ENCODE assay signal across 8 cellular contexts in genomic region chr9:4662108-4662988, GRCh38. TPM values are rescaled to one million over a fixed set of nuclear protein-coding genes. Genes with fewer than 3 reads are reported as not detected.
DNase-seq lines count a peak whose midpoint lies in the region; ATAC-seq, FAIRE-seq and TF ChIP-seq lines count a peak whose summit lies in the region.

Gene PLPP6 (plus strand): TSS chr9:4662294. CDS start chr9:4662376, 82 bp downstream.

- TSS peak; percentile 55 for BruUV-seq in HepG2 (replicated peaks; lab: Mats Ljungman, UMichigan)

- H3K4me2 ChIP-seq in HepG2 (ENCODE audit: low read depth, low read length) = peak within 1 kb of the TSS; percentile 98

- no peaks in the 10 kb centered on the region for H3K27me3 ChIP-seq in HepG2 (ENCODE audit: control insufficient read depth in 1 of 2, insufficient read depth in 2 of 2, low read length in 2 of 2)

- peaks cover 8% of the 10 kb centered on the region for H3K36me3 Mint-ChIP-seq in activated CD4-positive, alpha-beta T cell treated with anti-CD3 and anti-CD28 coated beads, Interleukin-2, amount 10 ng/mL, durations not matched to agents 7 days and 5 days (ENCODE audit: low read depth)
- H3K36me3 Mint-ChIP-seq in dendritic cell treated with granulocyte-macrophage colony-stimulating factor and Interleukin-4, amounts not matched to agents 40 ng/mL and 50 ng/mL, for 4 days (ENCODE audit: low read depth) = peaks cover 11% of the 10 kb centered on the region

- TF ChIP-seq RAD21 in HepG2 (CRISPR knock-in tag; IDR thresholded peaks at IDR 0.05) = peak; percentile 40

- peak; percentile 44 for FAIRE-seq in HepG2 (lab: Jason Lieb, UNC)

- peak within 1 kb of the TSS; percentile 75 to 81 (median 77) for H3K4me3 ChIP-seq in HepG2 (replicated peaks in 1 of 3; ENCODE audit: insufficient read depth in 1 of 3, low read depth in 2 of 3, low read length in 3 of 3)

- H3K9me3 Mint-ChIP-seq in activated CD4-positive, alpha-beta T cell treated with anti-CD3 and anti-CD28 coated beads, Interleukin-2, amount 10 ng/mL, durations not matched to agents 7 days and 5 days = no peaks in the 10 kb centered on the region
- no peaks in the 10 kb centered on the region for H3K9me3 Mint-ChIP-seq in dendritic cell treated with granulocyte-macrophage colony-stimulating factor and Interleukin-4, amounts not matched to agents 40 ng/mL and 50 ng/mL, for 4 days

- peak within 1 kb of the TSS; percentile 93 for H3K27ac ChIP-seq in HepG2 (ENCODE audit: extremely low read length, insufficient read depth, low read length)

- no peak within 1 kb of the TSS for H2AFZ ChIP-seq in HepG2 (ENCODE audit: low read length)

- no peaks in the 10 kb centered on the region for H4K20me1 ChIP-seq in HepG2 (ENCODE audit: insufficient read depth, low read length)

- H3K27me3 Mint-ChIP-seq in activated CD4-positive, alpha-beta T cell treated with anti-CD3 and anti-CD28 coated beads, Interleukin-2, amount 10 ng/mL, durations not matched to agents 7 days and 5 days = peaks cover 8% of the 10 kb centered on the region
- H3K27me3 Mint-ChIP-seq in dendritic cell treated with granulocyte-macrophage colony-stimulating factor and Interleukin-4, amounts not matched to agents 40 ng/mL and 50 ng/mL, for 4 days = peaks cover 28% of the 10 kb centered on the region

- intact Hi-C loops in dendritic cell treated with granulocyte-macrophage colony-stimulating factor and Interleukin-4, amounts not matched to agents 40 ng/mL and 50 ng/mL, for 4 days (cut with micrococcal nuclease) = loop anchor here (1.0 to 5.0 kb wide), 2 partner anchors 17 to 80 kb away; partner anchors contain the start of genes AK3 and CDC37L1
- intact Hi-C loops in HepG2 (cut with micrococcal nuclease; ENCODE audit: unreplicated experiment) = loop anchor here (5.0 kb wide), 1 partner anchor 35 kb away; no protein-coding TSS in a partner anchor

- DNase-seq in C1 segment of cervical spinal cord (lab: John Stamatoyannopoulos, UW) (peak in 13 of 14 donors; percentile 20 to 93 (median 66)), GM19238 (ENCODE audit: insufficient read length, low spot score) (peak; percentile 77), NCI-H510A (lab: John Stamatoyannopoulos, UW) (peak; percentile 78), HepG2 (ENCODE audit: low spot score) (peak; percentile 86)
- DNase-seq in activated CD4-positive, alpha-beta T cell treated with anti-CD3 and anti-CD28 coated beads, Interleukin-2, amount 10 ng/mL, durations not matched to agents 7 days and 5 days = peak; percentile 81
- DNase-seq in stimulated activated CD4-positive, alpha-beta T cell treated with anti-CD3 and anti-CD28 coated beads, Interleukin-4, amount 100 ng/mL, for 1 hour = peak; percentile 72

- peaks cover 12% of the 10 kb centered on the region for H3K79me2 ChIP-seq in HepG2 (ENCODE audit: insufficient read depth, low read length)

- H3K36me3 ChIP-seq in HepG2 (replicated peaks in 1 of 2; ENCODE audit: control insufficient read depth in 1 of 2, insufficient read depth in 2 of 2, low read length in 2 of 2) = no peaks in the 10 kb centered on the region

- H3K27ac Mint-ChIP-seq in activated CD4-positive, alpha-beta T cell treated with anti-CD3 and anti-CD28 coated beads, Interleukin-2, amount 10 ng/mL, durations not matched to agents 7 days and 5 days = peak within 1 kb of the TSS; percentile 91
- H3K27ac Mint-ChIP-seq in dendritic cell treated with granulocyte-macrophage colony-stimulating factor and Interleukin-4, amounts not matched to agents 40 ng/mL and 50 ng/mL, for 4 days = peak within 1 kb of the TSS; percentile 80

- WGBS in HepG2 (ENCODE audit: low lambda C conversion rate) = 2% methylated on average over 17 of the region's 70 CpGs

- CTCF ChIA-PET in activated CD4-positive, alpha-beta T cell treated with anti-CD3 and anti-CD28 coated beads, Interleukin-2, amount 10 ng/mL, durations not matched to agents 7 days and 5 days (lab: Charles Lee) = interaction anchor here (1.0 to 1.1 kb wide), 3 partner anchors 17 to 318 kb away, joined by 3 read pairs; partner anchors contain the start of gene CDC37L1
- CTCF ChIA-PET in HepG2 (lab: Yijun Ruan, JAX; ENCODE audit: low intra/inter-chr PET ratio, low total read pairs) = interaction anchor here (1.0 to 1.1 kb wide), 2 partner anchors 18 to 22 kb away, joined by 3 read pairs; partner anchors contain the start of gene CDC37L1

- peak; percentile 95 for TF ChIP-seq CTCF in HepG2 (CRISPR knock-in tag; IDR thresholded peaks at IDR 0.05)

- TF ChIP-seq EP300 in HepG2 (IDR thresholded peaks at IDR 0.05; ENCODE audit: low read depth in 2 of 2, low read length in 2 of 2) (peak; percentile 43 to 69; a peak in 3 of 4 replicates), HepG2 (CRISPR knock-in tag; IDR thresholded peaks at IDR 0.05; ENCODE audit: borderline replicate concordance) (peak; percentile 50; the same call in 1 of the 2 replicates)

- peak; percentile 73 to 76 for TF ChIP-seq POLR2A in HepG2 (IDR thresholded peaks at IDR 0.05; ENCODE audit: insufficient read depth in 1 of 2, low read depth in 2 of 2, low read length in 2 of 2)

- no peaks in the 10 kb centered on the region for H3K9me3 ChIP-seq in HepG2 (ENCODE audit: low read length)

- H3K4me1 ChIP-seq in HepG2 (ENCODE audit: insufficient read depth, low read length) = peaks cover 61% of the 10 kb centered on the region

- POLR2A ChIA-PET in activated CD4-positive, alpha-beta T cell treated with anti-CD3 and anti-CD28 coated beads, Interleukin-2, amount 10 ng/mL, durations not matched to agents 7 days and 5 days (lab: Charles Lee) = no interaction called here
- POLR2A ChIA-PET in HepG2 (lab: Yijun Ruan, JAX) = interaction anchor here (0.6 to 2.6 kb wide), 11 partner anchors 13 to 966 kb away, joined by 3 to 34 read pairs (median 5); partner anchors contain the start of genes AK3, CDC37L1 and RIC1

- peak within 1 kb of the TSS; percentile 86 for H3K9ac ChIP-seq in HepG2 (ENCODE audit: insufficient read depth, low read depth, low read length)

- in situ Hi-C loops in HepG2 (cut with HindIII; ENCODE audit: extremely low pct_ligation_motif_present, low pct_unique_long_range_greater_than_20kb) = no loop called here

- peak within 1 kb of the TSS; percentile 85 for H3K4me3 Mint-ChIP-seq in activated CD4-positive, alpha-beta T cell treated with anti-CD3 and anti-CD28 coated beads, Interleukin-2, amount 10 ng/mL, durations not matched to agents 7 days and 5 days
- peak within 1 kb of the TSS; percentile 78 for H3K4me3 Mint-ChIP-seq in dendritic cell treated with granulocyte-macrophage colony-stimulating factor and Interleukin-4, amounts not matched to agents 40 ng/mL and 50 ng/mL, for 4 days

- H3K4me1 Mint-ChIP-seq in activated CD4-positive, alpha-beta T cell treated with anti-CD3 and anti-CD28 coated beads, Interleukin-2, amount 10 ng/mL, durations not matched to agents 7 days and 5 days = peaks cover 53% of the 10 kb centered on the region
- peaks cover 44% of the 10 kb centered on the region for H3K4me1 Mint-ChIP-seq in dendritic cell treated with granulocyte-macrophage colony-stimulating factor and Interleukin-4, amounts not matched to agents 40 ng/mL and 50 ng/mL, for 4 days (ENCODE audit: low read depth)

- ATAC-seq in HG03378 (IDR thresholded peaks at IDR 0.05; ENCODE audit: unreplicated experiment) = peak; percentile 83
- peak; percentile 92 for ATAC-seq in HepG2

TF ChIP-seq in HepG2, 621 proteins besides CTCF, POLR2A, EP300 and RAD21 (continues in another document):
- TF ChIP-seq ZNF772 (CRISPR knock-in tag; IDR thresholded peaks at IDR 0.05) = peak; percentile 52; the same call in 1 of the 2 replicates
- peak; percentile 93 for TF ChIP-seq KAT8 (CRISPR knock-in tag; IDR thresholded peaks at IDR 0.05)
- TF ChIP-seq GABPA (IDR thresholded peaks at IDR 0.05; ENCODE audit: low read depth, low read length) = peak; percentile 82
- TF ChIP-seq GABPA (CRISPR knock-in tag; IDR thresholded peaks at IDR 0.05; ENCODE audit: low read depth) = peak; percentile 91
- no peak for TF ChIP-seq GTF2F1 (IDR thresholded peaks at IDR 0.05; ENCODE audit: low read length)
- TF ChIP-seq GMEB2 (CRISPR knock-in tag; IDR thresholded peaks at IDR 0.05; ENCODE audit: low read depth) = no peak

RNA-seq across cellular contexts. Expression of gene PLPP6, which starts in this region (rescaled TPM):
- 10 to 100 TPM in 1 of 2 experiments, 1 to 10 TPM in 1; 9.9 to 10.3 TPM for total RNA-seq in activated CD4-positive, alpha-beta T cell treated with anti-CD3 and anti-CD28 coated beads, Interleukin-2, amount 10 ng/mL, durations not matched to agents 7 days and 5 days
- 9.0 and 15.5 TPM in 2 replicates for total RNA-seq in HepG2 (2016; rRNA removed; fragmentation: Illumina TruSeq; extraction: Trizol)
- 1.6 and 1.7 TPM in 2 replicates for total RNA-seq in HepG2 (2016; cell fraction: cytosol; rRNA removed; fragmentation: Illumina TruSeq; extraction: Trizol; ENCODE audit: low read depth)
- total RNA-seq in HepG2 (2016; cell fraction: insoluble cytoplasmic fraction; rRNA removed; fragmentation: Illumina TruSeq; extraction: Trizol) = 7.5 and 14.7 TPM in 2 replicates
- total RNA-seq in HepG2 (2016; cell fraction: membrane; rRNA removed; fragmentation: Illumina TruSeq; extraction: Trizol) = 5.4 and 5.8 TPM in 2 replicates
- 19.8 and 23.6 TPM in 2 replicates for total RNA-seq in HepG2 (2016; cell fraction: nucleus; rRNA removed; fragmentation: Illumina TruSeq; extraction: Trizol)
- polyA plus RNA-seq in HepG2 (2011; rRNA removed) = 12.1 and 13.1 TPM in 2 replicates
- 7.2 and 9.6 TPM in 2 replicates for polyA plus RNA-seq in HepG2 (2011; cell fraction: cytosol; rRNA removed)
- polyA plus RNA-seq in HepG2 (2011; cell fraction: nucleus; rRNA removed) = 7.8 and 9.0 TPM in 2 replicates
- 10.5 and 13.4 TPM in 2 replicates for polyA plus RNA-seq in HepG2 (2012)
- 0.84 and 0.86 TPM in 2 replicates for polyA plus RNA-seq in HepG2 (2016; cell fraction: cytosol; fragmentation: Illumina TruSeq; extraction: Trizol; ENCODE audit: low read depth)
- polyA plus RNA-seq in HepG2 (2016; cell fraction: insoluble cytoplasmic fraction; fragmentation: Illumina TruSeq; extraction: Trizol; ENCODE audit: low read depth) = 7.6 and 8.5 TPM in 2 replicates
- 2.5 and 2.6 TPM in 2 replicates for polyA plus RNA-seq in HepG2 (2016; cell fraction: membrane; fragmentation: Illumina TruSeq; extraction: Trizol; ENCODE audit: low read depth)
- polyA plus RNA-seq in HepG2 (2016; cell fraction: nucleus; fragmentation: Illumina TruSeq; extraction: Trizol; ENCODE audit: insufficient read depth, low read depth) = 21.1 and 22.3 TPM in 2 replicates
- polyA minus RNA-seq in HepG2 (2011; rRNA and poly(A)+ RNA removed; ENCODE audit: low replicate concordance) = 9.2 and 31.7 TPM in 2 replicates
- polyA minus RNA-seq in HepG2 (2011; cell fraction: cytosol; rRNA and poly(A)+ RNA removed) = 11.3 and 12.7 TPM in 2 replicates
- polyA minus RNA-seq in HepG2 (2011; cell fraction: nucleus; rRNA and poly(A)+ RNA removed) = 16.4 and 17.3 TPM in 2 replicates

Comparison
In these comparisons a context has a peak if more than half of its experiments do, and no peak if none do; other contexts are left out.
1. Peak in every context shown above with its lines: DNase-seq, ATAC-seq, H3K4me3 ChIP-seq and H3K27ac ChIP-seq.